ENCODE assay signal across 19 cellular contexts in genomic region chrX:105313596-105313995, GRCh38.
"Had no signal": no experiment of that assay in that cellular context is flagged by ENCODE, and none has a peak within 500 bp of the region (broad histone marks: within the 10 kb centered on the region; RNA-seq: fewer than 3 reads in every experiment).

No MANE protein-coding gene starts in this region.

- H2AFZ ChIP-seq: neural progenitor cell had no signal

- H3K9ac ChIP-seq: neural progenitor cell had no signal

- H3K4me1 ChIP-seq: ascending aorta, gastroesophageal sphincter, heart left ventricle, neural progenitor cell, prostate gland, right atrium auricular region, thyroid gland had no signal

- H3K4me2 ChIP-seq: neural progenitor cell had no signal

- ATAC-seq: activated naive CD8-positive, alpha-beta T cell treated with anti-CD3 and anti-CD28 coated beads, Interleukin-2, amount 50 U/mL, for 24 hours; activated T-cell treated with anti-CD3 and anti-CD28 coated beads, Interleukin-2, amount 50 U/mL, for 4 hours; gastroesophageal sphincter; heart left ventricle; left ventricle myocardium superior; naive thymus-derived CD4-positive, alpha-beta T cell had no signal

- H3K27me3 ChIP-seq: ascending aorta, gastroesophageal sphincter, neural progenitor cell, right atrium auricular region, thyroid gland had no signal

- H3K9me3 ChIP-seq: ascending aorta, gastroesophageal sphincter, heart left ventricle, prostate gland, right atrium auricular region, thyroid gland had no signal

- H3K36me3 ChIP-seq: ascending aorta, gastroesophageal sphincter, heart left ventricle, neural progenitor cell, prostate gland, right atrium auricular region, thyroid gland had no signal

- DNase-seq: activated CD4-positive, alpha-beta T cell treated with anti-CD3 and anti-CD28 coated beads, Interleukin-2, amount 10 ng/mL, durations not matched to agents 24 days and 14 days; activated CD8-positive, alpha-beta memory T cell treated with anti-CD3 and anti-CD28 coated beads, Interleukin-2, amount 50 U/mL, for 4 hours; activated naive CD4-positive, alpha-beta T cell treated with anti-CD3 and anti-CD28 coated beads, Interleukin-2, amount 10 ng/mL, durations not matched to agents 7 days and 5 days; activated naive CD8-positive, alpha-beta T cell treated with anti-CD3 and anti-CD28 coated beads, Interleukin-2, amount 50 U/mL, for 24 hours; activated T-cell treated with anti-CD3 and anti-CD28 coated beads, Interleukin-2, amount 50 U/mL, for 4 hours; effector memory CD4-positive, alpha-beta T cell; heart left ventricle; kidney glomerular epithelial cell; left ventricle myocardium superior; mesenchymal stem cell; naive thymus-derived CD4-positive, alpha-beta T cell; stimulated activated CD4-positive, alpha-beta T cell treated with anti-CD3 and anti-CD28 coated beads, Interleukin-2, amount 100 ng/mL, for 24 hours; stimulated activated naive CD4-positive, alpha-beta T cell treated with Interleukin-2 at 50 U/mL for 16 hours; thyroid gland had no signal

- H3K4me3 ChIP-seq: ascending aorta, gastroesophageal sphincter, heart left ventricle, neural progenitor cell, prostate gland, right atrium auricular region, thyroid gland had no signal

- H3K27ac ChIP-seq: ascending aorta, gastroesophageal sphincter, heart left ventricle, neural progenitor cell, prostate gland, right atrium auricular region, thyroid gland had no signal
